In the genomic region with DNA sequence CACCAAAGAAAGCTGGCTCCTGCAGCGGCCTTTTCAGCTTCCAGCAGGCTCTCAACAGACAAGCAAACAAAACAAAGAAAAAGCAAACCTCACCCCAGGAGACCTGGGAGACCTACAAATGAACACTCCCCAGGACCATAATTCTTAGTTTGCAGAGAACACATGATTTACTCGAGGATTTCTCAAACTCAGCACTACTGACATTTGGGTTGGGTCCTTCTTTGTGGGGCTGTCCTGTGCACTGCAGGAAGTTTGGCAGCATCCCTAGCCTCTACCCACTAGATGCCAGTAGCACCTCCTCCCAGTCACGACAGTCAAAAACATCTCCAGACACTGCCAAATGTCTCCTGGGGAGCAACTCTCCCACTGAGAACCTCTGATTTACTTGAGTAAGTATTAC, we compare ENCODE assay signal across 29 cellular contexts. TPM values are rescaled to one million over a fixed set of nuclear protein-coding genes. Genes with fewer than 3 reads are reported as not detected.
DNase-seq lines count a peak whose midpoint lies in the region; ATAC-seq and TF ChIP-seq lines count a peak whose summit lies in the region.
"Had no signal": no experiment of that assay in that cellular context is flagged by ENCODE, and none has a peak within 500 bp of the region (broad histone marks: within the 10 kb centered on the region; RNA-seq: fewer than 3 reads in every experiment).

No MANE protein-coding gene starts in this region.

- H3K4me1 ChIP-seq in stomach = peaks cover 0 to 28% (median 4%) of the 10 kb centered on the region in 4 donors
- H3K4me1 ChIP-seq: left ventricle myocardium inferior, right atrium auricular region had no signal

- DNase-seq in NCI-H2081 (lab: John Stamatoyannopoulos, UW) = peak; percentile 35 to 74
- no peak for DNase-seq in NCI-H2081 treated with DMSO at 0.1 percent for 48 hours (lab: John Stamatoyannopoulos, UW)
- DNase-seq in NCI-H69 (lab: John Stamatoyannopoulos, UW) = peak; percentile 90
- DNase-seq in stomach = no peak
- no peak for DNase-seq in activated CD4-positive, alpha-beta T cell treated with anti-CD3 and anti-CD28 coated beads, Interleukin-2, amount 10 ng/mL, durations not matched to agents 7 days and 5 days
- DNase-seq in DMS53 treated with DMSO at 0.1 percent for 48 hours (lab: John Stamatoyannopoulos, UW; ENCODE audit: unreplicated experiment) = no peak
- DNase-seq: 8988T; activated CD4-positive, alpha-beta T cell treated with anti-CD3 and anti-CD28 coated beads, Interleukin-2, amount 10 ng/mL, durations not matched to agents 24 days and 14 days; dermis blood vessel endothelial cell; DMS 273 treated with DMSO at 0.1 percent for 48 hours; GOT3; immature natural killer cell; left ventricle myocardium inferior; NCI-H1048; NCI-H2107; NCI-H524; occipital lobe; stimulated activated CD4-positive, alpha-beta T cell treated with anti-CD3 and anti-CD28 coated beads, Interleukin-12 subunit alpha, Interleukin-12 subunit beta, amount 100 ng/mL, for 4 hours; SW 1271 had no signal

- TF ChIP-seq CTCF in stomach (IDR thresholded peaks at IDR 0.05) = no peak

- intact Hi-C loops in dendritic cell treated with granulocyte-macrophage colony-stimulating factor and Interleukin-4, amounts not matched to agents 40 ng/mL and 50 ng/mL, for 4 days (cut with micrococcal nuclease) = no loop called here
- intact Hi-C loops in stomach (cut with DNase I; ENCODE audit: low total_unique reads) = no loop called here

- peak overlapping the region in 4 of 5 donors; percentile 11 to 50 (median 36) for H3K27ac ChIP-seq in stomach
- H3K27ac ChIP-seq: left ventricle myocardium inferior, right atrium auricular region, vagina had no signal

- TF ChIP-seq EP300 in stomach (IDR thresholded peaks at IDR 0.05) = no peak

- POLR2A ChIA-PET in activated CD4-positive, alpha-beta T cell treated with anti-CD3 and anti-CD28 coated beads, Interleukin-2, amount 10 ng/mL, durations not matched to agents 7 days and 5 days (lab: Charles Lee) = no interaction called here

- peak overlapping the region; percentile 52 for H3K4me3 Mint-ChIP-seq in dendritic cell treated with granulocyte-macrophage colony-stimulating factor and Interleukin-4, amounts not matched to agents 40 ng/mL and 50 ng/mL, for 4 days
- no peak overlapping the region for H3K4me3 Mint-ChIP-seq in activated CD4-positive, alpha-beta T cell treated with anti-CD3 and anti-CD28 coated beads, Interleukin-2, amount 10 ng/mL, durations not matched to agents 7 days and 5 days
- H3K4me3 Mint-ChIP-seq: activated CD4-positive, alpha-beta T cell treated with anti-CD3 and anti-CD28 coated beads, Interleukin-2, amount 10 ng/mL, durations not matched to agents 24 days and 14 days; activated T-helper 17 cell treated with anti-CD3 and anti-CD28 coated beads, Interleukin-2, amount 50 U/mL, for 72 hours; immature natural killer cell had no signal

- H3K36me3 Mint-ChIP-seq in dendritic cell treated with granulocyte-macrophage colony-stimulating factor and Interleukin-4, amounts not matched to agents 40 ng/mL and 50 ng/mL, for 4 days (ENCODE audit: low read depth) = no peaks in the 10 kb centered on the region
- H3K36me3 Mint-ChIP-seq in activated CD4-positive, alpha-beta T cell treated with anti-CD3 and anti-CD28 coated beads, Interleukin-2, amount 10 ng/mL, durations not matched to agents 7 days and 5 days (ENCODE audit: low read depth) = no peaks in the 10 kb centered on the region

- ATAC-seq in HG03460 (IDR thresholded peaks at IDR 0.05; ENCODE audit: unreplicated experiment) = no peak
- ATAC-seq: activated T-helper 17 cell treated with anti-CD3 and anti-CD28 coated beads, Interleukin-2, amount 50 U/mL, for 72 hours; GM12878 had no signal

- no peaks in the 10 kb centered on the region for H3K9me3 ChIP-seq in stomach
- H3K9me3 ChIP-seq: left ventricle myocardium inferior, right atrium auricular region, vagina had no signal

- TF ChIP-seq POLR2A in stomach (IDR thresholded peaks at IDR 0.05) = no peak

- no peaks in the 10 kb centered on the region for H3K27me3 Mint-ChIP-seq in dendritic cell treated with granulocyte-macrophage colony-stimulating factor and Interleukin-4, amounts not matched to agents 40 ng/mL and 50 ng/mL, for 4 days
- H3K27me3 Mint-ChIP-seq in activated CD4-positive, alpha-beta T cell treated with anti-CD3 and anti-CD28 coated beads, Interleukin-2, amount 10 ng/mL, durations not matched to agents 7 days and 5 days = no peaks in the 10 kb centered on the region
- H3K27me3 Mint-ChIP-seq: activated CD4-positive, alpha-beta T cell treated with anti-CD3 and anti-CD28 coated beads, Interleukin-2, amount 10 ng/mL, durations not matched to agents 24 days and 14 days; activated T-helper 17 cell treated with anti-CD3 and anti-CD28 coated beads, Interleukin-2, amount 50 U/mL, for 72 hours had no signal

- H3K4me3 ChIP-seq in stomach = no peak overlapping the region
- H3K4me3 ChIP-seq: GM12878, left ventricle myocardium inferior, right atrium auricular region, vagina had no signal

- H3K27ac Mint-ChIP-seq in dendritic cell treated with granulocyte-macrophage colony-stimulating factor and Interleukin-4, amounts not matched to agents 40 ng/mL and 50 ng/mL, for 4 days = peak overlapping the region; percentile 97
- no peak overlapping the region for H3K27ac Mint-ChIP-seq in activated CD4-positive, alpha-beta T cell treated with anti-CD3 and anti-CD28 coated beads, Interleukin-2, amount 10 ng/mL, durations not matched to agents 7 days and 5 days
- H3K27ac Mint-ChIP-seq: activated CD4-positive, alpha-beta T cell treated with anti-CD3 and anti-CD28 coated beads, Interleukin-2, amount 10 ng/mL, durations not matched to agents 24 days and 14 days; activated T-helper 17 cell treated with anti-CD3 and anti-CD28 coated beads, Interleukin-2, amount 50 U/mL, for 72 hours had no signal

- WGBS in stomach, 5 donors = 36 to 44% (median 37%) methylated on average over 3 of the region's 3 CpGs

- H3K27me3 ChIP-seq in stomach = peaks cover 0 to 14% (median 0%) of the 10 kb centered on the region in 3 donors
- H3K27me3 ChIP-seq: right atrium auricular region, vagina had no signal

- CTCF ChIA-PET in activated CD4-positive, alpha-beta T cell treated with anti-CD3 and anti-CD28 coated beads, Interleukin-2, amount 10 ng/mL, durations not matched to agents 7 days and 5 days (lab: Charles Lee) = interaction anchor here (0.8 kb wide), 2 partner anchors 10 to 203 kb away, joined by 3 read pairs; no protein-coding TSS in a partner anchor

- peaks cover 40% of the 10 kb centered on the region for H3K4me1 Mint-ChIP-seq in dendritic cell treated with granulocyte-macrophage colony-stimulating factor and Interleukin-4, amounts not matched to agents 40 ng/mL and 50 ng/mL, for 4 days (ENCODE audit: low read depth)
- peaks cover 2% of the 10 kb centered on the region for H3K4me1 Mint-ChIP-seq in activated CD4-positive, alpha-beta T cell treated with anti-CD3 and anti-CD28 coated beads, Interleukin-2, amount 10 ng/mL, durations not matched to agents 7 days and 5 days

- no peaks in the 10 kb centered on the region for H3K36me3 ChIP-seq in stomach
- H3K36me3 ChIP-seq: left ventricle myocardium inferior, right atrium auricular region, vagina had no signal

- no peaks in the 10 kb centered on the region for H3K9me3 Mint-ChIP-seq in dendritic cell treated with granulocyte-macrophage colony-stimulating factor and Interleukin-4, amounts not matched to agents 40 ng/mL and 50 ng/mL, for 4 days
- H3K9me3 Mint-ChIP-seq in activated CD4-positive, alpha-beta T cell treated with anti-CD3 and anti-CD28 coated beads, Interleukin-2, amount 10 ng/mL, durations not matched to agents 7 days and 5 days = no peaks in the 10 kb centered on the region
- H3K9me3 Mint-ChIP-seq: activated CD4-positive, alpha-beta T cell treated with anti-CD3 and anti-CD28 coated beads, Interleukin-2, amount 10 ng/mL, durations not matched to agents 24 days and 14 days; activated T-helper 17 cell treated with anti-CD3 and anti-CD28 coated beads, Interleukin-2, amount 50 U/mL, for 72 hours; immature natural killer cell had no signal

RNA-seq across cellular contexts. Expression of gene APOO, which starts 21.9 kb away (rescaled TPM):
- total RNA-seq in stomach = 10 to 100 TPM in 3 of 5 donors, 1 to 10 TPM in 2; 2.0 to 22.3 (median 12.3) TPM
- 10 to 100 TPM; 16.4 to 29.4 (median 19.4) TPM for polyA plus RNA-seq in stomach
- total RNA-seq in activated CD4-positive, alpha-beta T cell treated with anti-CD3 and anti-CD28 coated beads, Interleukin-2, amount 10 ng/mL, durations not matched to agents 7 days and 5 days = 10 to 100 TPM; 26.6 to 28.5 TPM

RNA-seq across cellular contexts. Expression of gene CXorf58, which starts 22.0 kb away (rescaled TPM):
- not detected for total RNA-seq in stomach
- polyA plus RNA-seq in stomach = under 1 TPM in 1 of 3 donors, not detected in 2; 0.05 TPM
- total RNA-seq in activated CD4-positive, alpha-beta T cell treated with anti-CD3 and anti-CD28 coated beads, Interleukin-2, amount 10 ng/mL, durations not matched to agents 7 days and 5 days = not detected
- total RNA-seq: activated CD4-positive, alpha-beta T cell treated with anti-CD3 and anti-CD28 coated beads, Interleukin-2, amount 10 ng/mL, durations not matched to agents 24 days and 14 days; bronchial epithelial cell; dermis blood vessel endothelial cell; fibroblast of villous mesenchyme; mucosa of gallbladder; occipital lobe; right atrium auricular region; subcutaneous adipose tissue; vagina had no signal
- polyA plus RNA-seq: immature natural killer cell had no signal

Comparison
In these comparisons a context has a peak if more than half of its experiments do, and no peak if none do; other contexts are left out.
1. DNase-seq: peak in NCI-H2081 (2 of 2) and NCI-H69 (single experiment); none in NCI-H2081 treated with DMSO at 0.1 percent for 48 hours (single experiment), stomach (single experiment), activated CD4-positive, alpha-beta T cell treated with anti-CD3 and anti-CD28 coated beads, Interleukin-2, amount 10 ng/mL, durations not matched to agents 7 days and 5 days (single experiment) and DMS53 treated with DMSO at 0.1 percent for 48 hours (single experiment).